9 cellular contexts compared by ENCODE assay signal in genomic region chr3:160981217-160981938, GRCh38.
A peak's percentile ranks its signal among the peaks of the same experiment; 100 is the strongest.
DNase-seq lines count a peak whose midpoint lies in the region; ATAC-seq and TF ChIP-seq lines count a peak whose summit lies in the region.
"Had no signal": no experiment of that assay in that cellular context is flagged by ENCODE, and none has a peak within 500 bp of the region (broad histone marks: within the 10 kb centered on the region; RNA-seq: fewer than 3 reads in every experiment).

No MANE protein-coding gene starts in this region.

- H3K36me3 ChIP-seq in mesendoderm (ENCODE audit: control insufficient read depth, insufficient read depth, low read length), result no peaks in the 10 kb centered on the region

- in situ Hi-C loops in KBM-7 (cut with MboI; ENCODE audit: low pct_unique_long_range_greater_than_20kb, low sequenced_read_pairs), result no loop called here

- no peaks in the 10 kb centered on the region for H3K79me2 ChIP-seq in mesendoderm (ENCODE audit: control insufficient read depth, insufficient read depth, low read length)

- no peak overlapping the region for H3K4me3 Mint-ChIP-seq in osteocyte (ENCODE audit: unreplicated experiment)
- H3K4me3 Mint-ChIP-seq: nephron had no signal

- no CpG with 5 or more reads among the region's 3 CpGs for WGBS in mesendoderm (ENCODE audit: extremely low coverage, insufficient coverage, low lambda C conversion rate)

- no peak overlapping the region for H3K27ac ChIP-seq in mesendoderm (ENCODE audit: low read depth, low read length)

- H3K27ac Mint-ChIP-seq in osteocyte (ENCODE audit: unreplicated experiment), result no peak overlapping the region
- H3K27ac Mint-ChIP-seq: nephron had no signal

- H3K56ac ChIP-seq in mesendoderm (ENCODE audit: low read length), result no peak overlapping the region

- H3K4me2 ChIP-seq in mesendoderm (ENCODE audit: low read length), result no peak overlapping the region

- no peak overlapping the region for H3K18ac ChIP-seq in mesendoderm (ENCODE audit: low read length)

- peak; percentile 60 for DNase-seq in GM12865 (ENCODE audit: low read depth)
- peak; percentile 87 for DNase-seq in KBM-7
- peak; percentile 59 for DNase-seq in globus pallidus (ENCODE audit: low spot score)
- no peak for DNase-seq in osteocyte (ENCODE audit: extremely low spot score, unreplicated experiment)
- DNase-seq in NCI-H82 (lab: John Stamatoyannopoulos, UW), result no peak
- DNase-seq in mesendoderm, result no peak
- DNase-seq in islet precursor cell, result no peak

- no peak overlapping the region for H4K8ac ChIP-seq in mesendoderm (ENCODE audit: low read depth, low read length)

- no peak overlapping the region for H3K9ac ChIP-seq in mesendoderm (ENCODE audit: low read length)

- H3K23ac ChIP-seq in mesendoderm (ENCODE audit: low read length), result no peak overlapping the region

- TF ChIP-seq CTCF in GM12865 (IDR thresholded peaks at IDR 0.05; ENCODE audit: insufficient read depth, low read depth, low read length, missing control alignments), result no peak
- TF ChIP-seq CTCF in osteocyte (IDR thresholded peaks at IDR 0.05), result no peak

- ATAC-seq in GM21515 (IDR thresholded peaks at IDR 0.05; ENCODE audit: unreplicated experiment), result peak; percentile 64

- no peaks in the 10 kb centered on the region for H3K79me1 ChIP-seq in mesendoderm (ENCODE audit: low read length)

- no peaks in the 10 kb centered on the region for H3K27me3 ChIP-seq in mesendoderm (ENCODE audit: insufficient read depth, low read length, poor library complexity)

- H3K36me3 Mint-ChIP-seq in osteocyte (ENCODE audit: unreplicated experiment), result no peaks in the 10 kb centered on the region

- no peaks in the 10 kb centered on the region for H3K4me1 Mint-ChIP-seq in osteocyte (ENCODE audit: unreplicated experiment)

- H2BK5ac ChIP-seq in mesendoderm (ENCODE audit: low read length), result no peak overlapping the region

- H2BK120ac ChIP-seq in mesendoderm (ENCODE audit: low read depth, low read length), result no peak overlapping the region

- no peak overlapping the region for H4K5ac ChIP-seq in mesendoderm (ENCODE audit: low read length)

- H2AK5ac ChIP-seq in mesendoderm (ENCODE audit: low read length), result no peak overlapping the region

- peaks cover 7% of the 10 kb centered on the region for H3K9me3 Mint-ChIP-seq in osteocyte (ENCODE audit: unreplicated experiment)

- H3K4me3 ChIP-seq in GM12865 (ENCODE audit: low read depth, low read length) (no peak overlapping the region), mesendoderm (ENCODE audit: low read length) (no peak overlapping the region)

- H3K27me3 Mint-ChIP-seq in osteocyte (ENCODE audit: unreplicated experiment), result no peaks in the 10 kb centered on the region

- no peaks in the 10 kb centered on the region for H3K4me1 ChIP-seq in mesendoderm (ENCODE audit: control insufficient read depth, low read depth, low read length)

- H3K4ac ChIP-seq in mesendoderm (ENCODE audit: low read depth, low read length), result no peak overlapping the region

- H2BK15ac ChIP-seq in mesendoderm (replicated peaks; ENCODE audit: low read depth), result no peak overlapping the region

Comparison
In these comparisons a context has a peak if more than half of its experiments do, and no peak if none do; other contexts are left out.
1. DNase-seq: peak in GM12865 (single experiment), KBM-7 (single experiment) and globus pallidus (single experiment); none in osteocyte (single experiment), NCI-H82 (single experiment), mesendoderm (single experiment) and islet precursor cell (single experiment).